Comparison of ENCODE assay signal across 10 cellular contexts in the genomic region with DNA sequence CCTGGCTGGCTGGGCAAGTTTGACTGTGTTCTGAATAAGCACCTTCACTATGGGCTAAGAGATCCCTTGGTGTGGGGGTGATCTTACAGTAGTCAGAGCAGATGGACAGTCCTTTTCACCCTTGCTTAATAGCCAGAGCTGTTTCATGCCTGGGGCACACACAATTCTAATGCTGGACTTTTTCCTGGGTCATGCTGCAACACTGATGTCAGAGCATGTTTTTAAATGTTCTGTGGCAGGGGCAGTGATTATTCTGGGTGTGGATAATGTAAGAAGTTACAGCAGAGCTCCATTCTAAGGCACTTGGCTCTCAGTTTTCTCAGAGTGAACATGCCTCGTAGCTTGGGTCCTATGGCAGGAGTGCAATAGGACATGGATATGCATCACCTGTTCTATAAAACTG. TPM values are rescaled to one million over a fixed set of nuclear protein-coding genes. Genes with fewer than 3 reads are reported as not detected.
A peak's percentile ranks its signal among the peaks of the same experiment; 100 is the strongest.
DNase-seq lines count a peak whose midpoint lies in the region; ATAC-seq and TF ChIP-seq lines count a peak whose summit lies in the region.
"Had no signal": no experiment of that assay in that cellular context is flagged by ENCODE, and none has a peak within 500 bp of the region (broad histone marks: within the 10 kb centered on the region; RNA-seq: fewer than 3 reads in every experiment).

No MANE protein-coding gene starts in this region.

- POLR2A ChIA-PET in CD4-positive, alpha-beta memory T cell (lab: Charles Lee; ENCODE audit: partially characterized antibody): interaction anchor here (0.5 to 8.6 kb wide), 14 partner anchors 9 to 563 kb away, joined by 3 to 220 read pairs (median 5); partner anchors contain the start of genes FXR2, KCTD11, MPDU1 and POLR2A

- no peak for ATAC-seq in GM19324 (IDR thresholded peaks at IDR 0.05; ENCODE audit: low FRiP score, unreplicated experiment)
- ATAC-seq in HG02870 (IDR thresholded peaks at IDR 0.05; ENCODE audit: unreplicated experiment): no peak

- peaks cover 0 to 24% (median 0%) of the 10 kb centered on the region in 8 donors for H3K9me3 Mint-ChIP-seq in CD4-positive, alpha-beta memory T cell
- no peaks in the 10 kb centered on the region for H3K9me3 Mint-ChIP-seq in dendritic cell treated with granulocyte-macrophage colony-stimulating factor and Interleukin-4, amounts not matched to agents 40 ng/mL and 50 ng/mL, for 4 days
- H3K9me3 Mint-ChIP-seq in neural crest cell: no peaks in the 10 kb centered on the region

- peak overlapping the region in 1 of 2 donors; percentile 0 for H3K9ac ChIP-seq in colonic mucosa (ENCODE audit: low read depth in 2 of 2, low read length in 2 of 2)

- intact Hi-C loops in CD4-positive, alpha-beta memory T cell (cut with micrococcal nuclease): no loop called here
- intact Hi-C loops in dendritic cell treated with granulocyte-macrophage colony-stimulating factor and Interleukin-4, amounts not matched to agents 40 ng/mL and 50 ng/mL, for 4 days (cut with micrococcal nuclease): no loop called here
- intact Hi-C loops in colonic mucosa (cut with DNase I): no loop called here

- no peaks in the 10 kb centered on the region for H3K9me3 ChIP-seq in CD4-positive, alpha-beta memory T cell (ENCODE audit: control insufficient read depth in 1 of 2, low read length in 2 of 2)
- no peaks in the 10 kb centered on the region for H3K9me3 ChIP-seq in colonic mucosa
- H3K9me3 ChIP-seq: ovary had no signal

- DNase-seq in CD4-positive, alpha-beta memory T cell: no peak
- DNase-seq in NB4 (ENCODE audit: low read depth) (no peak), neural crest cell (ENCODE audit: low read depth, low spot score) (no peak), colonic mucosa (no peak), NCI-H1048 (lab: John Stamatoyannopoulos, UW) (no peak)
- DNase-seq: ovary, T-helper 9 cell had no signal

- no peak overlapping the region for H3K4me3 ChIP-seq in CD4-positive, alpha-beta memory T cell (ENCODE audit: low read length in 2 of 2)
- peak overlapping the region; percentile 99 for H3K4me3 ChIP-seq in NB4 (ENCODE audit: low read depth, low read length)
- H3K4me3 ChIP-seq in colonic mucosa: no peak overlapping the region
- H3K4me3 ChIP-seq: ovary had no signal

- H3K4me3 Mint-ChIP-seq in CD4-positive, alpha-beta memory T cell: peak overlapping the region in 6 of 8 donors; percentile 24 to 99 (median 68)
- H3K4me3 Mint-ChIP-seq in dendritic cell treated with granulocyte-macrophage colony-stimulating factor and Interleukin-4, amounts not matched to agents 40 ng/mL and 50 ng/mL, for 4 days: peak overlapping the region; percentile 85
- H3K4me3 Mint-ChIP-seq in neural crest cell: peak overlapping the region; percentile 99

- H3K27ac ChIP-seq in CD4-positive, alpha-beta memory T cell (ENCODE audit: low read depth, low read length): peak overlapping the region; percentile 97
- no peak overlapping the region for H3K27ac ChIP-seq in colonic mucosa

- H3K4me1 Mint-ChIP-seq in CD4-positive, alpha-beta memory T cell: peaks cover 38 to 89% (median 58%) of the 10 kb centered on the region in 4 donors
- peaks cover 73% of the 10 kb centered on the region for H3K4me1 Mint-ChIP-seq in dendritic cell treated with granulocyte-macrophage colony-stimulating factor and Interleukin-4, amounts not matched to agents 40 ng/mL and 50 ng/mL, for 4 days (ENCODE audit: low read depth)
- peaks cover 70% of the 10 kb centered on the region for H3K4me1 Mint-ChIP-seq in neural crest cell

- H3K4me1 ChIP-seq in CD4-positive, alpha-beta memory T cell (ENCODE audit: insufficient read depth, low read length): peaks cover 65% of the 10 kb centered on the region
- peaks cover 12% of the 10 kb centered on the region for H3K4me1 ChIP-seq in colonic mucosa

- TF ChIP-seq CTCF in NB4 (IDR thresholded peaks at IDR 0.05; ENCODE audit: low read depth, low read length) (no peak), neural crest cell (conservative IDR thresholded peaks at IDR 0.05) (no peak), colonic mucosa (IDR thresholded peaks at IDR 0.05) (no peak)

- no peak for TF ChIP-seq POLR2A in NB4 (IDR thresholded peaks at IDR 0.05; ENCODE audit: extremely low read depth, insufficient read length)

- H3K27ac Mint-ChIP-seq in CD4-positive, alpha-beta memory T cell: peak overlapping the region; percentile 48 to 99 (median 98)
- peak overlapping the region; percentile 92 for H3K27ac Mint-ChIP-seq in dendritic cell treated with granulocyte-macrophage colony-stimulating factor and Interleukin-4, amounts not matched to agents 40 ng/mL and 50 ng/mL, for 4 days
- H3K27ac Mint-ChIP-seq in neural crest cell (ENCODE audit: unreplicated experiment): no peak overlapping the region

- H3K27me3 Mint-ChIP-seq in CD4-positive, alpha-beta memory T cell: no peaks in the 10 kb centered on the region
- no peaks in the 10 kb centered on the region for H3K27me3 Mint-ChIP-seq in dendritic cell treated with granulocyte-macrophage colony-stimulating factor and Interleukin-4, amounts not matched to agents 40 ng/mL and 50 ng/mL, for 4 days
- peaks cover 45% of the 10 kb centered on the region for H3K27me3 Mint-ChIP-seq in neural crest cell (ENCODE audit: low read depth)

- H3K36me3 Mint-ChIP-seq in CD4-positive, alpha-beta memory T cell: peaks cover 60 to 84% of the 10 kb centered on the region in 2 donors
- peaks cover 100% of the 10 kb centered on the region for H3K36me3 Mint-ChIP-seq in dendritic cell treated with granulocyte-macrophage colony-stimulating factor and Interleukin-4, amounts not matched to agents 40 ng/mL and 50 ng/mL, for 4 days (ENCODE audit: low read depth)
- peaks cover 68% of the 10 kb centered on the region for H3K36me3 Mint-ChIP-seq in neural crest cell (ENCODE audit: low read depth)

- CTCF ChIA-PET in CD4-positive, alpha-beta memory T cell (lab: Charles Lee; ENCODE audit: partially characterized antibody): interaction anchor here (0.6 to 2.9 kb wide), 6 partner anchors 9 to 111 kb away, joined by 3 to 18 read pairs (median 8); partner anchors contain the start of genes MPDU1, SENP3, SOX15 and TP53

- H3K27me3 ChIP-seq in CD4-positive, alpha-beta memory T cell (ENCODE audit: insufficient read depth, low read length): no peaks in the 10 kb centered on the region
- no peaks in the 10 kb centered on the region for H3K27me3 ChIP-seq in colonic mucosa
- H3K27me3 ChIP-seq: ovary had no signal

- peaks cover 54% of the 10 kb centered on the region for H3K36me3 ChIP-seq in CD4-positive, alpha-beta memory T cell (ENCODE audit: insufficient read depth, low read length)
- peaks cover 29% of the 10 kb centered on the region for H3K36me3 ChIP-seq in colonic mucosa
- H3K36me3 ChIP-seq: ovary had no signal

RNA-seq across cellular contexts. Expression of gene CD68, which starts 4.0 kb away (rescaled TPM):
- 10 to 100 TPM; 19.8 to 20.9 TPM for total RNA-seq in CD4-positive, alpha-beta memory T cell
- under 1 TPM in 1 of 2 donors, not detected in 1; 0.59 TPM for polyA plus RNA-seq in CD4-positive, alpha-beta memory T cell
- 0.49 and 1.6 TPM in 2 replicates for total RNA-seq in neural crest cell
- total RNA-seq in colonic mucosa: 10 to 100 TPM; 37.7 to 56.6 TPM

RNA-seq across cellular contexts. Expression of gene MPDU1, which starts 8.2 kb away (rescaled TPM):
- total RNA-seq in CD4-positive, alpha-beta memory T cell: 10 to 100 TPM; 23.8 to 25.0 TPM
- polyA plus RNA-seq in CD4-positive, alpha-beta memory T cell: 10 to 100 TPM; 41.7 to 50.1 TPM
- 74.4 and 83.7 TPM in 2 replicates for total RNA-seq in neural crest cell
- 100 to 1,000 TPM in 1 of 2 donors, 10 to 100 TPM in 1; 80.1 to 111 TPM for total RNA-seq in colonic mucosa

RNA-seq across cellular contexts. Expression of gene SENP3, which starts 13.8 kb away (rescaled TPM):
- total RNA-seq in CD4-positive, alpha-beta memory T cell: 10 to 100 TPM; 37.7 to 40.1 TPM
- polyA plus RNA-seq in CD4-positive, alpha-beta memory T cell: 10 to 100 TPM; 13.1 to 15.5 TPM
- total RNA-seq in neural crest cell: 83.7 and 85.7 TPM in 2 replicates
- total RNA-seq in colonic mucosa: 10 to 100 TPM; 25.7 to 56.6 TPM

RNA-seq across cellular contexts. Expression of gene SOX15, which starts 14.4 kb away (rescaled TPM):
- total RNA-seq in CD4-positive, alpha-beta memory T cell: 1 to 10 TPM; 1.0 to 1.1 TPM
- not detected for polyA plus RNA-seq in CD4-positive, alpha-beta memory T cell
- 0.65 and 0.84 TPM in 2 replicates for total RNA-seq in neural crest cell
- 1 to 10 TPM in 1 of 2 donors, under 1 TPM in 1; 0.61 to 1.0 TPM for total RNA-seq in colonic mucosa

RNA-seq across cellular contexts. Expression of gene TNFSF13, which starts 16.9 kb away (rescaled TPM):
- 1 to 10 TPM; 2.9 to 3.8 TPM for total RNA-seq in CD4-positive, alpha-beta memory T cell
- under 1 TPM in 1 of 2 donors, not detected in 1; 0.68 TPM for polyA plus RNA-seq in CD4-positive, alpha-beta memory T cell
- total RNA-seq in neural crest cell: 0.45 and 0.86 TPM in 2 replicates
- total RNA-seq in colonic mucosa: 100 to 1,000 TPM in 1 of 2 donors, 10 to 100 TPM in 1; 67.5 to 125 TPM
